15 cellular contexts compared by ENCODE assay signal in genomic region chr9:134661299-134661698, GRCh38. TPM values are rescaled to one million over a fixed set of nuclear protein-coding genes. Genes with fewer than 3 reads are reported as not detected.
DNase-seq lines count a peak whose midpoint lies in the region; ATAC-seq and TF ChIP-seq lines count a peak whose summit lies in the region.
"Had no signal": no experiment of that assay in that cellular context is flagged by ENCODE, and none has a peak within 500 bp of the region (broad histone marks: within the 10 kb centered on the region; RNA-seq: fewer than 3 reads in every experiment).

No MANE protein-coding gene starts in this region.

- no peak for ATAC-seq in HG03378 (IDR thresholded peaks at IDR 0.05; ENCODE audit: unreplicated experiment)
- ATAC-seq in GM21737 (IDR thresholded peaks at IDR 0.05; ENCODE audit: unreplicated experiment), result no peak

- H3K27ac ChIP-seq in esophagus squamous epithelium (peak overlapping the region in 3 of 4 donors; percentile 61 to 86 (median 75)), mucosa of rectum (ENCODE audit: low read depth in 2 of 2, low read length in 2 of 2) (peak overlapping the region; percentile 6 to 33), tibial nerve (peak overlapping the region; percentile 13 to 84 (median 55))
- no peak overlapping the region for H3K27ac ChIP-seq in CD4-positive, alpha-beta memory T cell (ENCODE audit: low read depth, low read length)
- H3K27ac ChIP-seq: thyroid gland, VCaP had no signal

- H3K36me3 Mint-ChIP-seq in CD4-positive, alpha-beta memory T cell, result peaks cover 2 to 3% of the 10 kb centered on the region in 2 donors
- H3K36me3 Mint-ChIP-seq: CD4-positive, CD25-positive, alpha-beta regulatory T cell had no signal

- H3K9me3 ChIP-seq in esophagus squamous epithelium (peaks cover 0 to 10% (median 7%) of the 10 kb centered on the region in 3 donors), mucosa of rectum (ENCODE audit: control insufficient read depth in 2 of 2, low read length in 2 of 2) (no peaks in the 10 kb centered on the region), tibial nerve (peaks cover 0 to 5% (median 0%) of the 10 kb centered on the region in 4 donors)
- no peaks in the 10 kb centered on the region for H3K9me3 ChIP-seq in CD4-positive, alpha-beta memory T cell (ENCODE audit: control insufficient read depth in 1 of 2, low read length in 2 of 2)
- H3K9me3 ChIP-seq: thyroid gland had no signal

- TF ChIP-seq EP300 in tibial nerve (IDR thresholded peaks at IDR 0.05), result no peak

- H3K9me3 Mint-ChIP-seq in CD4-positive, alpha-beta memory T cell, result peaks cover 3 to 15% (median 9%) of the 10 kb centered on the region in 8 donors

- POLR2A ChIA-PET in CD4-positive, alpha-beta memory T cell (lab: Charles Lee; ENCODE audit: partially characterized antibody), result no interaction called here

- CTCF ChIA-PET in CD4-positive, alpha-beta memory T cell (lab: Charles Lee; ENCODE audit: partially characterized antibody), result interaction anchor here (1.2 kb wide), 1 partner anchor 10 kb away, joined by 3 read pairs; no protein-coding TSS in a partner anchor

- intact Hi-C loops in esophagus squamous epithelium (cut with DNase I), result no loop called here
- intact Hi-C loops in CD4-positive, alpha-beta memory T cell (cut with micrococcal nuclease), result no loop called here

- no peaks in the 10 kb centered on the region for H3K4me1 Mint-ChIP-seq in CD4-positive, alpha-beta memory T cell
- H3K4me1 Mint-ChIP-seq: CD4-positive, CD25-positive, alpha-beta regulatory T cell had no signal

- no peaks in the 10 kb centered on the region for H3K27me3 ChIP-seq in esophagus squamous epithelium
- H3K27me3 ChIP-seq in mucosa of rectum (ENCODE audit: control insufficient read depth in 2 of 2, insufficient read depth in 2 of 2, low read length in 2 of 2), result no peaks in the 10 kb centered on the region
- H3K27me3 ChIP-seq in tibial nerve, result no peaks in the 10 kb centered on the region
- H3K27me3 ChIP-seq in CD4-positive, alpha-beta memory T cell (ENCODE audit: insufficient read depth, low read length), result no peaks in the 10 kb centered on the region
- H3K27me3 ChIP-seq: thyroid gland had no signal

- TF ChIP-seq CTCF in esophagus squamous epithelium (IDR thresholded peaks at IDR 0.05) (no peak), tibial nerve (IDR thresholded peaks at IDR 0.05) (no peak)

- H3K4me3 Mint-ChIP-seq in CD4-positive, alpha-beta memory T cell, result no peak overlapping the region
- H3K4me3 Mint-ChIP-seq: CD4-positive, CD25-positive, alpha-beta regulatory T cell had no signal

- H3K4me3 ChIP-seq in esophagus squamous epithelium (no peak overlapping the region), mucosa of rectum (ENCODE audit: low read length in 2 of 2) (no peak overlapping the region), tibial nerve (no peak overlapping the region)
- no peak overlapping the region for H3K4me3 ChIP-seq in CD4-positive, alpha-beta memory T cell (ENCODE audit: low read length in 2 of 2)
- H3K4me3 ChIP-seq: lung, thyroid gland had no signal

- peaks cover 0 to 47% (median 19%) of the 10 kb centered on the region in 3 donors for H3K4me1 ChIP-seq in esophagus squamous epithelium
- peaks cover 7 to 8% of the 10 kb centered on the region in 2 donors for H3K4me1 ChIP-seq in mucosa of rectum (ENCODE audit: control insufficient read depth in 2 of 2, insufficient read depth in 2 of 2, low read length in 2 of 2)
- peaks cover 0 to 66% (median 21%) of the 10 kb centered on the region in 4 donors for H3K4me1 ChIP-seq in tibial nerve
- H3K4me1 ChIP-seq in CD4-positive, alpha-beta memory T cell (ENCODE audit: insufficient read depth, low read length), result no peaks in the 10 kb centered on the region

- no peak overlapping the region for H3K27ac Mint-ChIP-seq in CD4-positive, alpha-beta memory T cell
- H3K27ac Mint-ChIP-seq: CD4-positive, CD25-positive, alpha-beta regulatory T cell had no signal

- H3K36me3 ChIP-seq in esophagus squamous epithelium (no peaks in the 10 kb centered on the region), mucosa of rectum (ENCODE audit: control insufficient read depth in 2 of 2, insufficient read depth in 2 of 2, low read length in 2 of 2) (no peaks in the 10 kb centered on the region), tibial nerve (no peaks in the 10 kb centered on the region)
- H3K36me3 ChIP-seq in CD4-positive, alpha-beta memory T cell (ENCODE audit: insufficient read depth, low read length), result no peaks in the 10 kb centered on the region
- H3K36me3 ChIP-seq: thyroid gland had no signal

- H3K27me3 Mint-ChIP-seq in CD4-positive, alpha-beta memory T cell, result peaks cover 0 to 6% of the 10 kb centered on the region in 2 donors
- H3K27me3 Mint-ChIP-seq: CD4-positive, CD25-positive, alpha-beta regulatory T cell had no signal

- WGBS in esophagus squamous epithelium, 2 donors, result 61 to 71% methylated on average over 4 to 5 of the region's 6 CpGs
- 51 to 61% methylated on average over 4 to 6 of the region's 6 CpGs for WGBS in tibial nerve, 2 donors

- H3K9ac ChIP-seq in mucosa of rectum (ENCODE audit: low read depth in 1 of 2, low read length in 2 of 2), result no peak overlapping the region

- no peak for TF ChIP-seq POLR2A in esophagus squamous epithelium (IDR thresholded peaks at IDR 0.05)
- TF ChIP-seq POLR2A in tibial nerve (IDR thresholded peaks at IDR 0.05), result no peak

- DNase-seq in LHCN-M2 (ENCODE audit: low read depth) (peak; percentile 37), esophagus squamous epithelium (lab: John Stamatoyannopoulos, UW) (no peak), tibial nerve (ENCODE audit: low spot score in 2 of 2) (no peak), anterior cingulate cortex (lab: John Stamatoyannopoulos, UW) (no peak)
- no peak for DNase-seq in CD4-positive, alpha-beta memory T cell
- DNase-seq: activated naive CD4-positive, alpha-beta T cell treated with Interleukin-2 at 50 U/mL for 16 hours; caudate nucleus; CD4-positive, CD25-positive, alpha-beta regulatory T cell; NCI-H1092 treated with DMSO at 0.1 percent for 48 hours; thyroid gland had no signal

RNA-seq across cellular contexts. Expression of gene COL5A1, which starts 19.7 kb away (rescaled TPM):
- total RNA-seq in LHCN-M2 (2014; rRNA removed), result 36.4 and 56.0 TPM in 2 replicates
- polyA plus RNA-seq in LHCN-M2 (2012), result 140 TPM
- 10 to 100 TPM in 1 of 4 donors, 1 to 10 TPM in 3; 4.0 to 12.8 (median 6.3) TPM for total RNA-seq in esophagus squamous epithelium
- total RNA-seq in tibial nerve, result 10 to 100 TPM; 51.9 to 78.3 (median 62.4) TPM
- total RNA-seq in CD4-positive, alpha-beta memory T cell, result 1 to 10 TPM; 1.5 to 1.6 TPM
- polyA plus RNA-seq in CD4-positive, alpha-beta memory T cell, result under 1 TPM in 1 of 2 donors, not detected in 1; 0.36 TPM
